Comparison of ENCODE assay signal across 8 cellular contexts in the genomic region with DNA sequence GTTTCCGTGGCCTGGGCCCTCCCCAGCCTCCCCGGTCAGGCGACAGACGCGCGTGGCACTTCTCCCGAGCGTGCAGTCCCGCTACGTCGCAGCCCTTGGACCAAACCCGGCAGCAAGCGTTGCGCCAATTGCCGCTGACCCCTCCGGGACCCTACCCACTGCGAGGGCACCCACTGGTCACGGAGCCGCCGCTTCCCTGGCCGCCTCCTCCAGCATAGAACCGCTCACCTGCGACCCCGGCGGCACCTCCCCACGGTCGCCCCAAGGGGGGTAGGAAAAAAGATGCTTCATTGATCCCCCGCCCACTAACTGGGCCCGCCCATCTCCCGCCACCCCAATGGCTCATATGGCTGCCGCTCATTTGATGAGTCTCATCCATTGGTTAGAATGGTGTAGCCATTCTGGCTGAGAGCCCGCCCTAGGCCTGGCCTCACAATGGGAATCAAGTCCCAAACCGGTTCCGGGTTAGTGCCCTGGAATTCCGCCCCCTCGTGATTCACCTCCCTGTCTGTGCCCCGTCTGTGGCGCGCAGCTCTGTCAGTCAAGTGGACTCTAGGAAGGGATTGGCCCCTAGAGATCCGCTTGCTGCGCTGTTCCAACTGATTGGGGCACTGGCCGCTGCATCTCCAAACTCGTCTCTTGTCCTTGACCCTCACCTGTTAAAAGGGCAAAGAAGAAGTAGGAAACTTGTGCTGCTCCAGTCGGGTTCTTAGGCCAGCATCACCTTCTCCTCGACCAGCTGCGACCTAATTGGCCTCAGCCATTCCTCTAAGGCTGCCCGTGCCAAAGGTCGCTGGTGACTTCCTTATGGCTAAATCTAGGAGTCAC. TPM values are rescaled to one million over a fixed set of nuclear protein-coding genes. Genes with fewer than 3 reads are reported as not detected.
DNase-seq lines count a peak whose midpoint lies in the region; ATAC-seq, FAIRE-seq and TF ChIP-seq lines count a peak whose summit lies in the region.

A gene (minus strand): TSS at position 274 of the 828 bp plus-strand sequence. CDS start 11,323 bp downstream, outside the sequence.

- TF ChIP-seq POLR2A in HepG2 (IDR thresholded peaks at IDR 0.05; ENCODE audit: insufficient read depth in 1 of 2, low read depth in 2 of 2, low read length in 2 of 2): peak; percentile 46 to 69

- DNase-seq in NCI-H82 (lab: John Stamatoyannopoulos, UW): peak; percentile 99
- DNase-seq in activated CD4-positive, alpha-beta T cell treated with anti-CD3 and anti-CD28 coated beads, Interleukin-2, amount 50 U/mL, for 48 hours: peak; percentile 97 to 98
- DNase-seq in dermis microvascular lymphatic vessel endothelial cell (ENCODE audit: low read depth in 2 of 2): peak; percentile 98 to 100
- DNase-seq in HepG2 (ENCODE audit: low spot score): peak; percentile 97
- DNase-seq in stimulated activated CD4-positive, alpha-beta T cell treated with anti-CD3 and anti-CD28 coated beads, Interleukin-4, amount 100 ng/mL, for 1 hour: peak; percentile 94

- H3K9ac ChIP-seq in BLaER1 treated with 17β-estradiol and CSF1 and Interleukin-3, amounts not matched to agents 10 nM and 100 nM: peak within 1 kb of the TSS; percentile 77 to 88 (median 85)
- H3K9ac ChIP-seq in HepG2 (ENCODE audit: insufficient read depth, low read depth, low read length): peak within 1 kb of the TSS; percentile 72

- POLR2A ChIA-PET in HepG2 (lab: Yijun Ruan, JAX): interaction anchor here (1.6 kb wide), 1 partner anchor 55 kb away, joined by 9 read pairs; a partner anchor contains a TSS

- no TSS peak for BruUV-seq in HepG2 (replicated peaks; lab: Mats Ljungman, UMichigan)

- no peak for TF ChIP-seq RAD21 in HepG2 (CRISPR knock-in tag; IDR thresholded peaks at IDR 0.05)

- H3K9me3 ChIP-seq in BLaER1 treated with 17β-estradiol and CSF1 and Interleukin-3, amounts not matched to agents 10 nM and 100 nM (replicated peaks in 1 of 11): peaks cover 0 to 6% (median 0%) of the 10 kb centered on the region in 11 experiments; a peak in 3 of 22 replicates
- H3K9me3 ChIP-seq in HepG2 (ENCODE audit: low read length): no peaks in the 10 kb centered on the region

- ATAC-seq in GM19372 (IDR thresholded peaks at IDR 0.05; ENCODE audit: low read depth, unreplicated experiment): peak; percentile 93
- peak; percentile 96 for ATAC-seq in HG03558 (IDR thresholded peaks at IDR 0.05; ENCODE audit: extremely low read depth, unreplicated experiment)
- peak; percentile 99 for ATAC-seq in HepG2

- H3K79me2 ChIP-seq in HepG2 (ENCODE audit: insufficient read depth, low read length): peaks cover 9% of the 10 kb centered on the region

- peak within 1 kb of the TSS; percentile 66 to 88 (median 81) for H3K27ac ChIP-seq in BLaER1 treated with 17β-estradiol and CSF1 and Interleukin-3, amounts not matched to agents 10 nM and 100 nM
- H3K27ac ChIP-seq in HepG2 (ENCODE audit: extremely low read length, insufficient read depth, low read length): peak within 1 kb of the TSS; percentile 37

- H4K20me1 ChIP-seq in BLaER1 treated with 17β-estradiol and CSF1 and Interleukin-3, amounts not matched to agents 10 nM and 100 nM: peaks cover 0 to under 1% (median 0%) of the 10 kb centered on the region in 11 experiments; a peak in 4 of 22 replicates
- H4K20me1 ChIP-seq in HepG2 (ENCODE audit: insufficient read depth, low read length): no peaks in the 10 kb centered on the region

- CTCF ChIA-PET in HepG2 (lab: Yijun Ruan, JAX; ENCODE audit: low intra/inter-chr PET ratio, low total read pairs): no interaction called here

- 0 out of 2 replicates have a peak, but pooled peaks have one; percentile 7 for TF ChIP-seq CTCF in HepG2 (CRISPR knock-in tag; IDR thresholded peaks at IDR 0.05)

- in situ Hi-C loops in HepG2 (cut with HindIII; ENCODE audit: extremely low pct_ligation_motif_present, low pct_unique_long_range_greater_than_20kb): loop anchor here (5.0 kb wide), 1 partner anchor 55 kb away; a partner anchor contains a TSS

- peak; percentile 90 for FAIRE-seq in HepG2 (lab: Jason Lieb, UNC)

- 28% methylated on average over 9 of the region's 48 CpGs for WGBS in HepG2 (ENCODE audit: low lambda C conversion rate)

- H3K27me3 ChIP-seq in BLaER1 treated with 17β-estradiol and CSF1 and Interleukin-3, amounts not matched to agents 10 nM and 100 nM: no peaks in the 10 kb centered on the region
- no peaks in the 10 kb centered on the region for H3K27me3 ChIP-seq in HepG2 (ENCODE audit: control insufficient read depth in 1 of 2, insufficient read depth in 2 of 2, low read length in 2 of 2)

- intact Hi-C loops in HepG2 (cut with micrococcal nuclease; ENCODE audit: unreplicated experiment): loop anchor here (1.0 to 5.0 kb wide), 2 partner anchors 55 to 1060 kb away; a partner anchor contains a TSS

- H3K4me1 ChIP-seq in BLaER1 treated with 17β-estradiol and CSF1 and Interleukin-3, amounts not matched to agents 10 nM and 100 nM: peaks cover 12 to 33% (median 24%) of the 10 kb centered on the region in 10 experiments
- peaks cover 28% of the 10 kb centered on the region for H3K4me1 ChIP-seq in HepG2 (ENCODE audit: insufficient read depth, low read length)

- H3K36me3 ChIP-seq in BLaER1 treated with 17β-estradiol and CSF1 and Interleukin-3, amounts not matched to agents 10 nM and 100 nM: peaks cover 0 to 17% (median 5%) of the 10 kb centered on the region in 11 experiments; a peak in 6 of 22 replicates
- H3K36me3 ChIP-seq in HepG2 (replicated peaks in 1 of 2; ENCODE audit: control insufficient read depth in 1 of 2, insufficient read depth in 2 of 2, low read length in 2 of 2): no peaks in the 10 kb centered on the region

- TF ChIP-seq EP300 in HepG2 (IDR thresholded peaks at IDR 0.05; ENCODE audit: low read depth in 2 of 2, low read length in 2 of 2) (no peak), HepG2 (CRISPR knock-in tag; IDR thresholded peaks at IDR 0.05; ENCODE audit: borderline replicate concordance) (no peak)

- H2AFZ ChIP-seq in HepG2 (ENCODE audit: low read length): peak within 1 kb of the TSS; percentile 85

- H3K4me2 ChIP-seq in BLaER1 treated with 17β-estradiol and CSF1 and Interleukin-3, amounts not matched to agents 10 nM and 100 nM: peak within 1 kb of the TSS; percentile 72 to 94 (median 84)
- peak within 1 kb of the TSS; percentile 71 for H3K4me2 ChIP-seq in HepG2 (ENCODE audit: low read depth, low read length)

- H3K4me3 ChIP-seq in BLaER1 treated with 17β-estradiol and CSF1 and Interleukin-3, amounts not matched to agents 10 nM and 100 nM: peak within 1 kb of the TSS; percentile 74 to 95 (median 90)
- H3K4me3 ChIP-seq in HepG2 (replicated peaks in 1 of 3; ENCODE audit: insufficient read depth in 1 of 3, low read depth in 2 of 3, low read length in 3 of 3): peak within 1 kb of the TSS; percentile 74 to 96 (median 88)

TF ChIP-seq in HepG2, 621 proteins besides CTCF, POLR2A, EP300 and RAD21 (continues in another document):
- TF ChIP-seq ELF3 (CRISPR knock-in tag; IDR thresholded peaks at IDR 0.05) (0 out of 2 replicates have a peak, but pooled peaks have one; percentile 35), HOXA3 (CRISPR knock-in tag; IDR thresholded peaks at IDR 0.05) (peak; percentile 79), ZNF607 (CRISPR knock-in tag; IDR thresholded peaks at IDR 0.05; ENCODE audit: borderline replicate concordance) (no peak), ZNF543 (CRISPR knock-in tag; IDR thresholded peaks at IDR 0.05) (0 out of 2 replicates have a peak, but pooled peaks have one; percentile 43), RBFOX2 (IDR thresholded peaks at IDR 0.05; ENCODE audit: low read depth, low read length) (peak; percentile 87)
- TF ChIP-seq, protein P1, sequence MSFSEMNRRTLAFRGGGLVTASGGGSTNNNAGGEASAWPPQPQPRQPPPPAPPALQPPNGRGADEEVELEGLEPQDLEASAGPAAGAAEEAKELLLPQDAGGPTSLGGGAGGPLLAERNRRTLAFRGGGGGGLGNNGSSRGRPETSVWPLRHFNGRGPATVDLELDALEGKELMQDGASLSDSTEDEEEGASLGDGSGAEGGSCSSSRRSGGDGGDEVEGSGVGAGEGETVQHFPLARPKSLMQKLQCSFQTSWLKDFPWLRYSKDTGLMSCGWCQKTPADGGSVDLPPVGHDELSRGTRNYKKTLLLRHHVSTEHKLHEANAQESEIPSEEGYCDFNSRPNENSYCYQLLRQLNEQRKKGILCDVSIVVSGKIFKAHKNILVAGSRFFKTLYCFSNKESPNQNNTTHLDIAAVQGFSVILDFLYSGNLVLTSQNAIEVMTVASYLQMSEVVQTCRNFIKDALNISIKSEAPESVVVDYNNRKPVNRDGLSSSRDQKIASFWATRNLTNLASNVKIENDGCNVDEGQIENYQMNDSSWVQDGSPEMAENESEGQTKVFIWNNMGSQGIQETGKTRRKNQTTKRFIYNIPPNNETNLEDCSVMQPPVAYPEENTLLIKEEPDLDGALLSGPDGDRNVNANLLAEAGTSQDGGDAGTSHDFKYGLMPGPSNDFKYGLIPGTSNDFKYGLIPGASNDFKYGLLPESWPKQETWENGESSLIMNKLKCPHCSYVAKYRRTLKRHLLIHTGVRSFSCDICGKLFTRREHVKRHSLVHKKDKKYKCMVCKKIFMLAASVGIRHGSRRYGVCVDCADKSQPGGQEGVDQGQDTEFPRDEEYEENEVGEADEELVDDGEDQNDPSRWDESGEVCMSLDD (CRISPR knock-in tag; IDR thresholded peaks at IDR 0.05; ENCODE audit: borderline replicate concordance): no peak

RNA-seq across cellular contexts. Expression of the gene that starts here (rescaled TPM):
- total RNA-seq in dermis microvascular lymphatic vessel endothelial cell (15.4 and 15.7 TPM in 2 replicates), HepG2 (2016; rRNA removed; fragmentation: Illumina TruSeq; extraction: Trizol) (15.7 and 25.1 TPM in 2 replicates)
- total RNA-seq in HepG2 (2016; cell fraction: cytosol; rRNA removed; fragmentation: Illumina TruSeq; extraction: Trizol; ENCODE audit: low read depth): 1.1 and 3.2 TPM in 2 replicates
- 15.6 and 21.9 TPM in 2 replicates for total RNA-seq in HepG2 (2016; cell fraction: insoluble cytoplasmic fraction; rRNA removed; fragmentation: Illumina TruSeq; extraction: Trizol)
- 6.0 and 7.6 TPM in 2 replicates for total RNA-seq in HepG2 (2016; cell fraction: membrane; rRNA removed; fragmentation: Illumina TruSeq; extraction: Trizol)
- total RNA-seq in HepG2 (2016; cell fraction: nucleus; rRNA removed; fragmentation: Illumina TruSeq; extraction: Trizol): 11.5 and 14.2 TPM in 2 replicates
- polyA plus RNA-seq in HepG2 (2011; rRNA removed): 3.8 and 4.4 TPM in 2 replicates
- 2.1 and 3.3 TPM in 2 replicates for polyA plus RNA-seq in HepG2 (2011; cell fraction: cytosol; rRNA removed)
- 3.7 and 5.3 TPM in 2 replicates for polyA plus RNA-seq in HepG2 (2011; cell fraction: nucleus; rRNA removed)
- polyA plus RNA-seq in HepG2 (2012): 8.6 and 9.2 TPM in 2 replicates
- polyA plus RNA-seq in HepG2 (2016; cell fraction: cytosol; fragmentation: Illumina TruSeq; extraction: Trizol; ENCODE audit: low read depth): 0.53 and 0.63 TPM in 2 replicates
- 13.3 and 15.4 TPM in 2 replicates for polyA plus RNA-seq in HepG2 (2016; cell fraction: insoluble cytoplasmic fraction; fragmentation: Illumina TruSeq; extraction: Trizol; ENCODE audit: low read depth)
- polyA plus RNA-seq in HepG2 (2016; cell fraction: membrane; fragmentation: Illumina TruSeq; extraction: Trizol; ENCODE audit: low read depth): 2.5 and 2.9 TPM in 2 replicates
- 9.9 and 10.2 TPM in 2 replicates for polyA plus RNA-seq in HepG2 (2016; cell fraction: nucleus; fragmentation: Illumina TruSeq; extraction: Trizol; ENCODE audit: insufficient read depth, low read depth)
- 2.9 and 5.6 TPM in 2 replicates for polyA minus RNA-seq in HepG2 (2011; rRNA and poly(A)+ RNA removed; ENCODE audit: low replicate concordance)
- polyA minus RNA-seq in HepG2 (2011; cell fraction: cytosol; rRNA and poly(A)+ RNA removed): 7.7 TPM in 2 replicates
- polyA minus RNA-seq in HepG2 (2011; cell fraction: nucleus; rRNA and poly(A)+ RNA removed): 15.2 and 21.0 TPM in 2 replicates

Comparison
In these comparisons a context has a peak if more than half of its experiments do, and no peak if none do; other contexts are left out.
1. Peak in every context shown above with its lines: DNase-seq, ATAC-seq, H3K4me3 ChIP-seq and H3K27ac ChIP-seq.